1 cellular context compared by ENCODE assay signal in genomic region chr3:131026321-131027151, GRCh38.
TF ChIP-seq lines count a peak whose summit lies in the region.

Gene ASTE1, minus strand, starts transcription at chr3:131026825. Its CDS starts 1,519 bp downstream, at chr3:131025306.
A gene with protein sequence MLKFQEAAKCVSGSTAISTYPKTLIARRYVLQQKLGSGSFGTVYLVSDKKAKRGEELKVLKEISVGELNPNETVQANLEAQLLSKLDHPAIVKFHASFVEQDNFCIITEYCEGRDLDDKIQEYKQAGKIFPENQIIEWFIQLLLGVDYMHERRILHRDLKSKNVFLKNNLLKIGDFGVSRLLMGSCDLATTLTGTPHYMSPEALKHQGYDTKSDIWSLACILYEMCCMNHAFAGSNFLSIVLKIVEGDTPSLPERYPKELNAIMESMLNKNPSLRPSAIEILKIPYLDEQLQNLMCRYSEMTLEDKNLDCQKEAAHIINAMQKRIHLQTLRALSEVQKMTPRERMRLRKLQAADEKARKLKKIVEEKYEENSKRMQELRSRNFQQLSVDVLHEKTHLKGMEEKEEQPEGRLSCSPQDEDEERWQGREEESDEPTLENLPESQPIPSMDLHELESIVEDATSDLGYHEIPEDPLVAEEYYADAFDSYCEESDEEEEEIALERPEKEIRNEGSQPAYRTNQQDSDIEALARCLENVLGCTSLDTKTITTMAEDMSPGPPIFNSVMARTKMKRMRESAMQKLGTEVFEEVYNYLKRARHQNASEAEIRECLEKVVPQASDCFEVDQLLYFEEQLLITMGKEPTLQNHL (plus strand): TSS chr3:131026877. CDS start chr3:131029709, 2,832 bp downstream.

TF ChIP-seq in SK-N-SH, 30 proteins besides CTCF, POLR2A, EP300 and RAD21 (continued from another document):
- TF ChIP-seq MAX (IDR thresholded peaks at IDR 0.05; ENCODE audit: low read depth) (peak; percentile 93), FOXM1 (IDR thresholded peaks at IDR 0.05; ENCODE audit: low read depth) (no peak), POLR2AphosphoS5 (IDR thresholded peaks at IDR 0.05; ENCODE audit: low read depth, low read length) (peak; percentile 70), CHD2 (IDR thresholded peaks at IDR 0.05; ENCODE audit: low read length, partially characterized antibody) (peak; percentile 75), ELF1 (IDR thresholded peaks at IDR 0.05) (peak; percentile 99), IRF3 (IDR thresholded peaks at IDR 0.05; ENCODE audit: low read depth, low read length) (no peak), TAF1 (IDR thresholded peaks at IDR 0.05; ENCODE audit: borderline replicate concordance, low read depth, low read length) (0 out of 2 replicates have a peak, but pooled peaks have one; percentile 57), RFX5 (IDR thresholded peaks at IDR 0.05; ENCODE audit: low read length) (no peak), NFIC (IDR thresholded peaks at IDR 0.05; ENCODE audit: borderline replicate concordance) (no peak), USF1 (IDR thresholded peaks at IDR 0.05; ENCODE audit: borderline replicate concordance, low read depth) (no peak), MXI1 (IDR thresholded peaks at IDR 0.05; ENCODE audit: low read depth, low read length) (peak; percentile 90), SMC3 (IDR thresholded peaks at IDR 0.05; ENCODE audit: low read depth, low read length) (no peak), TEAD4 (IDR thresholded peaks at IDR 0.05; ENCODE audit: borderline replicate concordance, insufficient read depth) (no peak), GABPA (IDR thresholded peaks at IDR 0.05; ENCODE audit: low read depth) (peak; percentile 74), JUND (IDR thresholded peaks at IDR 0.05) (no peak), TCF12 (IDR thresholded peaks at IDR 0.05) (no peak), RCOR1 (IDR thresholded peaks at IDR 0.05; ENCODE audit: low read length) (no peak), FOXJ3 (CRISPR knock-in tag; IDR thresholded peaks at IDR 0.05) (no peak), EZH2phosphoT487 (IDR thresholded peaks at IDR 0.05; ENCODE audit: borderline replicate concordance, low read depth) (no peak)
- TF ChIP-seq, protein P1, sequence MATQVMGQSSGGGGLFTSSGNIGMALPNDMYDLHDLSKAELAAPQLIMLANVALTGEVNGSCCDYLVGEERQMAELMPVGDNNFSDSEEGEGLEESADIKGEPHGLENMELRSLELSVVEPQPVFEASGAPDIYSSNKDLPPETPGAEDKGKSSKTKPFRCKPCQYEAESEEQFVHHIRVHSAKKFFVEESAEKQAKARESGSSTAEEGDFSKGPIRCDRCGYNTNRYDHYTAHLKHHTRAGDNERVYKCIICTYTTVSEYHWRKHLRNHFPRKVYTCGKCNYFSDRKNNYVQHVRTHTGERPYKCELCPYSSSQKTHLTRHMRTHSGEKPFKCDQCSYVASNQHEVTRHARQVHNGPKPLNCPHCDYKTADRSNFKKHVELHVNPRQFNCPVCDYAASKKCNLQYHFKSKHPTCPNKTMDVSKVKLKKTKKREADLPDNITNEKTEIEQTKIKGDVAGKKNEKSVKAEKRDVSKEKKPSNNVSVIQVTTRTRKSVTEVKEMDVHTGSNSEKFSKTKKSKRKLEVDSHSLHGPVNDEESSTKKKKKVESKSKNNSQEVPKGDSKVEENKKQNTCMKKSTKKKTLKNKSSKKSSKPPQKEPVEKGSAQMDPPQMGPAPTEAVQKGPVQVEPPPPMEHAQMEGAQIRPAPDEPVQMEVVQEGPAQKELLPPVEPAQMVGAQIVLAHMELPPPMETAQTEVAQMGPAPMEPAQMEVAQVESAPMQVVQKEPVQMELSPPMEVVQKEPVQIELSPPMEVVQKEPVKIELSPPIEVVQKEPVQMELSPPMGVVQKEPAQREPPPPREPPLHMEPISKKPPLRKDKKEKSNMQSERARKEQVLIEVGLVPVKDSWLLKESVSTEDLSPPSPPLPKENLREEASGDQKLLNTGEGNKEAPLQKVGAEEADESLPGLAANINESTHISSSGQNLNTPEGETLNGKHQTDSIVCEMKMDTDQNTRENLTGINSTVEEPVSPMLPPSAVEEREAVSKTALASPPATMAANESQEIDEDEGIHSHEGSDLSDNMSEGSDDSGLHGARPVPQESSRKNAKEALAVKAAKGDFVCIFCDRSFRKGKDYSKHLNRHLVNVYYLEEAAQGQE (IDR thresholded peaks at IDR 0.05; ENCODE audit: low read depth, low read length) = no peak
- TF ChIP-seq, protein P2, sequence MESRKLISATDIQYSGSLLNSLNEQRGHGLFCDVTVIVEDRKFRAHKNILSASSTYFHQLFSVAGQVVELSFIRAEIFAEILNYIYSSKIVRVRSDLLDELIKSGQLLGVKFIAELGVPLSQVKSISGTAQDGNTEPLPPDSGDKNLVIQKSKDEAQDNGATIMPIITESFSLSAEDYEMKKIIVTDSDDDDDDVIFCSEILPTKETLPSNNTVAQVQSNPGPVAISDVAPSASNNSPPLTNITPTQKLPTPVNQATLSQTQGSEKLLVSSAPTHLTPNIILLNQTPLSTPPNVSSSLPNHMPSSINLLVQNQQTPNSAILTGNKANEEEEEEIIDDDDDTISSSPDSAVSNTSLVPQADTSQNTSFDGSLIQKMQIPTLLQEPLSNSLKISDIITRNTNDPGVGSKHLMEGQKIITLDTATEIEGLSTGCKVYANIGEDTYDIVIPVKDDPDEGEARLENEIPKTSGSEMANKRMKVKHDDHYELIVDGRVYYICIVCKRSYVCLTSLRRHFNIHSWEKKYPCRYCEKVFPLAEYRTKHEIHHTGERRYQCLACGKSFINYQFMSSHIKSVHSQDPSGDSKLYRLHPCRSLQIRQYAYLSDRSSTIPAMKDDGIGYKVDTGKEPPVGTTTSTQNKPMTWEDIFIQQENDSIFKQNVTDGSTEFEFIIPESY (IDR thresholded peaks at IDR 0.05; ENCODE audit: borderline replicate concordance, low read depth) = no peak
